ENCODE assay signal across 9 cellular contexts in the genomic region with DNA sequence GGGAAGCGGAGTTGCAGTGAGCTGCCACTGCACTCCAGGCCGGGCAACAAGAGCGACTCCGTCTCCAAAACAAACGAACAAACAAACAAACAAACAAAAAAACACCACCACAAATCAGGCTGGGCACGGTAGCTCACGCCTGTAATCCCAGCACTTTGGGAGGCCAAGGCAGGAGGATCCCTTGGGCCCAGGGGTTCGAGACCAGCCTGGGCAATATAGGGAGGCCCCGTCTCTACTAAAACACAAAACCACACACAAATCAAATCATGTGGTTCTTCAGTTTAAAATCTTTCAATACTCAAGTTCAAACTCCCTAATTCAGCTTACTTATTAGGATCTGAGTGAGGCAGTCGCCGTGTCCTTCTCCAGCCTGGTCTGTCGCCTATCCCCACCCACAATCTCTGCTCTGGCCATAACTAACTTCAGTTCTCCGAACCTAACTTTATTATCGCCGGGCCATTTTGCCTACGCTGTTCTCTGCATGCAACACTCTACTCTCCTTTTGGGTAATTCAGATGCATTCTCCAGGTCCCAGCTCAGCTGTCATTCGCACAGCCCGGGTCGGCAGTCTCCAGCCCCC. TPM values are rescaled to one million over a fixed set of nuclear protein-coding genes. Genes with fewer than 3 reads are reported as not detected.
DNase-seq lines count a peak whose midpoint lies in the region; ATAC-seq, FAIRE-seq and TF ChIP-seq lines count a peak whose summit lies in the region.
"Had no signal": no experiment of that assay in that cellular context is flagged by ENCODE, and none has a peak within 500 bp of the region (broad histone marks: within the 10 kb centered on the region; RNA-seq: fewer than 3 reads in every experiment).

No MANE protein-coding gene starts in this region.

- no peak overlapping the region for H2BK15ac ChIP-seq in neuronal stem cell (ENCODE audit: low read length)

- H3K4me3 Mint-ChIP-seq in activated naive CD4-positive, alpha-beta T cell treated with anti-CD3 and anti-CD28 coated beads for 36 hours, result peak overlapping the region; percentile 87

- no peak for TF ChIP-seq CTCF in PC-3 (conservative IDR thresholded peaks at IDR 0.05; ENCODE audit: low read depth, low read length)
- TF ChIP-seq CTCF in endothelial cell of umbilical vein (IDR thresholded peaks at IDR 0.05; ENCODE audit: extremely low read depth in 1 of 2, insufficient read depth in 1 of 2, low read depth in 1 of 2, low read length in 2 of 2), result no peak

- H3K18ac ChIP-seq in neuronal stem cell (ENCODE audit: low read length), result peak overlapping the region; percentile 81

- H2BK12ac ChIP-seq in neuronal stem cell (ENCODE audit: low read length), result no peak overlapping the region

- H3K79me2 ChIP-seq in PC-3 (ENCODE audit: low read length) (peaks cover 56% of the 10 kb centered on the region), endothelial cell of umbilical vein (ENCODE audit: control insufficient read depth, insufficient read depth, low read length) (peaks cover 47% of the 10 kb centered on the region)

- no peak overlapping the region for H2BK5ac ChIP-seq in neuronal stem cell (ENCODE audit: low read length)

- H3K79me1 ChIP-seq in neuronal stem cell (ENCODE audit: low read depth, low read length), result peaks cover 6% of the 10 kb centered on the region

- H3K9ac ChIP-seq in PC-3 (ENCODE audit: low read length) (peak overlapping the region; percentile 94), endothelial cell of umbilical vein (replicated peaks; ENCODE audit: extremely low read depth, insufficient read depth, low read length) (peak overlapping the region; percentile 77), neuronal stem cell (ENCODE audit: low read depth, low read length, poor library complexity) (peak overlapping the region; percentile 0)

- POLR2A ChIA-PET in PC-3 (lab: Charles Lee; ENCODE audit: unreplicated experiment), result no interaction called here
- POLR2A ChIA-PET in endothelial cell of umbilical vein (lab: Charles Lee), result interaction anchor here (0.6 kb wide), 1 partner anchor 127 kb away, joined by 3 read pairs; no protein-coding TSS in a partner anchor

- DNase-seq in activated naive CD4-positive, alpha-beta T cell treated with anti-CD3 and anti-CD28 coated beads for 36 hours, result no peak
- DNase-seq in activated naive CD4-positive, alpha-beta T cell treated with anti-CD3 and anti-CD28 coated beads, Interleukin-2, amount 50 U/mL, for 16 hours, result no peak
- DNase-seq in PC-3, result no peak
- DNase-seq in endothelial cell of umbilical vein (ENCODE audit: low read depth, low spot score), result no peak
- no peak for DNase-seq in neuronal stem cell (ENCODE audit: low spot score)
- DNase-seq in effector CD8-positive, alpha-beta T cell (lab: John Stamatoyannopoulos, UW), result no peak

- H3K4ac ChIP-seq in neuronal stem cell (ENCODE audit: low read length), result no peak overlapping the region

- H3K23ac ChIP-seq in neuronal stem cell (ENCODE audit: low read depth, low read length, poor library complexity), result no peak overlapping the region

- H3K9me3 ChIP-seq in PC-3 (ENCODE audit: low read length), result no peaks in the 10 kb centered on the region
- no peaks in the 10 kb centered on the region for H3K9me3 ChIP-seq in endothelial cell of umbilical vein (replicated peaks; ENCODE audit: control insufficient read depth, insufficient read depth, low read length)
- H3K9me3 ChIP-seq in neuronal stem cell (replicated peaks in 1 of 2; ENCODE audit: control insufficient read depth in 2 of 2, insufficient read depth in 1 of 2, low read depth in 1 of 2, low read length in 2 of 2), result no peaks in the 10 kb centered on the region

- H3K27me3 Mint-ChIP-seq in activated naive CD4-positive, alpha-beta T cell treated with anti-CD3 and anti-CD28 coated beads for 36 hours (ENCODE audit: low read depth), result no peaks in the 10 kb centered on the region

- H3K9me3 Mint-ChIP-seq in activated naive CD4-positive, alpha-beta T cell treated with anti-CD3 and anti-CD28 coated beads for 36 hours, result no peaks in the 10 kb centered on the region

- no peaks in the 10 kb centered on the region for H3K9me1 ChIP-seq in endothelial cell of umbilical vein (replicated peaks; ENCODE audit: control insufficient read depth, extremely low read depth, insufficient read depth, low read length)

- no peak overlapping the region for H4K8ac ChIP-seq in neuronal stem cell (ENCODE audit: low read depth, low read length)

- no peaks in the 10 kb centered on the region for H3K9me2 ChIP-seq in PC-3 (replicated peaks; ENCODE audit: low read length)

- ATAC-seq in PC-3, result peak; percentile 13
- no peak for ATAC-seq in HG03521 (IDR thresholded peaks at IDR 0.05; ENCODE audit: unreplicated experiment)
- ATAC-seq in HG03469 (IDR thresholded peaks at IDR 0.05; ENCODE audit: unreplicated experiment), result no peak

- H2AK5ac ChIP-seq in neuronal stem cell (ENCODE audit: low read depth, low read length), result no peak overlapping the region

- dilution Hi-C loops in endothelial cell of umbilical vein (cut with MboI; ENCODE audit: extremely low pct_ligation_motif_present, low sequenced_read_pairs), result no loop called here

- H4K91ac ChIP-seq in neuronal stem cell (ENCODE audit: low read depth, low read length, poor library complexity), result no peak overlapping the region

- peak overlapping the region; percentile 96 for H3K4me2 ChIP-seq in PC-3 (ENCODE audit: low read length)
- H3K4me2 ChIP-seq in endothelial cell of umbilical vein (ENCODE audit: insufficient read depth, low read length), result peak overlapping the region; percentile 83
- H3K4me2 ChIP-seq in neuronal stem cell (ENCODE audit: insufficient read depth, low read length, poor library complexity, severe bottlenecking), result peak overlapping the region; percentile 69

- BruUV-seq in PC-3 (replicated peaks; lab: Mats Ljungman, UMichigan) (TSS peak; percentile 94), endothelial cell of umbilical vein (replicated peaks; lab: Mats Ljungman, UMichigan) (TSS peak; percentile 83)

- CTCF ChIA-PET in activated naive CD4-positive, alpha-beta T cell treated with anti-CD3 and anti-CD28 coated beads for 36 hours (lab: Charles Lee), result no interaction called here
- CTCF ChIA-PET in PC-3 (lab: Charles Lee) (no interaction called here), endothelial cell of umbilical vein (lab: Charles Lee) (interaction anchor here (1.1 kb wide), 1 partner anchor 50 kb away, joined by 3 read pairs; no protein-coding TSS in a partner anchor)

- no peaks in the 10 kb centered on the region for H3K27me3 ChIP-seq in PC-3 (ENCODE audit: low read length)
- no peaks in the 10 kb centered on the region for H3K27me3 ChIP-seq in endothelial cell of umbilical vein (ENCODE audit: control insufficient read depth in 2 of 2, insufficient read depth in 2 of 2, low read length in 2 of 2)
- no peaks in the 10 kb centered on the region for H3K27me3 ChIP-seq in neuronal stem cell (ENCODE audit: control insufficient read depth in 3 of 3, insufficient read depth in 3 of 3, low read depth in 1 of 3, low read length in 3 of 3)

- peak overlapping the region; percentile 89 for H3K27ac Mint-ChIP-seq in activated naive CD4-positive, alpha-beta T cell treated with anti-CD3 and anti-CD28 coated beads for 36 hours

- H3K27ac ChIP-seq in PC-3 (ENCODE audit: low read length), result peak overlapping the region; percentile 23; the same call in 1 of the 2 replicates
- H3K27ac ChIP-seq in endothelial cell of umbilical vein (ENCODE audit: insufficient read depth, low read depth, low read length), result peak overlapping the region; percentile 48
- H3K27ac ChIP-seq in neuronal stem cell (replicated peaks; ENCODE audit: low read length), result no peak overlapping the region

- H3K14ac ChIP-seq in neuronal stem cell (ENCODE audit: low read length), result no peak overlapping the region

- H3K4me1 ChIP-seq in PC-3 (ENCODE audit: insufficient read depth, low read length), result peaks cover 19% of the 10 kb centered on the region
- H3K4me1 ChIP-seq in endothelial cell of umbilical vein (ENCODE audit: control insufficient read depth, extremely low read depth, insufficient read depth, low read length), result peaks cover 15% of the 10 kb centered on the region
- no peaks in the 10 kb centered on the region for H3K4me1 ChIP-seq in neuronal stem cell (ENCODE audit: control insufficient read depth in 2 of 2, insufficient read depth in 1 of 2, low read depth in 1 of 2, low read length in 2 of 2)

- H2AFZ ChIP-seq in PC-3 (ENCODE audit: low read length) (peak overlapping the region; percentile 84), endothelial cell of umbilical vein (ENCODE audit: low read depth, low read length) (peak overlapping the region; percentile 95), neuronal stem cell (ENCODE audit: low read length) (peak overlapping the region; percentile 99)

- no peak for TF ChIP-seq POLR2A in endothelial cell of umbilical vein (IDR thresholded peaks at IDR 0.05; ENCODE audit: low read depth, low read length)

- H3K4me3 ChIP-seq in PC-3 (ENCODE audit: low read length), result peak overlapping the region; percentile 91
- H3K4me3 ChIP-seq in endothelial cell of umbilical vein (replicated peaks in 1 of 3; ENCODE audit: insufficient read depth in 1 of 3, low read depth in 1 of 3, low read length in 3 of 3), result peak overlapping the region; percentile 82 to 98 (median 92)
- peak overlapping the region; percentile 59 to 93 for H3K4me3 ChIP-seq in neuronal stem cell (ENCODE audit: low read length in 2 of 2)

- no peak overlapping the region for H2BK120ac ChIP-seq in neuronal stem cell (ENCODE audit: low read depth, low read length)

- H4K20me1 ChIP-seq in PC-3 (ENCODE audit: low read length), result peaks cover 24% of the 10 kb centered on the region
- H4K20me1 ChIP-seq in endothelial cell of umbilical vein (replicated peaks; ENCODE audit: control insufficient read depth, extremely low read depth, insufficient read depth, low read length), result peaks cover 9% of the 10 kb centered on the region

- no peaks in the 10 kb centered on the region for H3F3A ChIP-seq in PC-3 (ENCODE audit: low read length, unreplicated experiment)

- intact Hi-C loops in activated naive CD4-positive, alpha-beta T cell treated with anti-CD3 and anti-CD28 coated beads for 36 hours (cut with micrococcal nuclease), result loop anchor here (1.0 to 5.0 kb wide), 5 partner anchors 14 to 185 kb away; a partner anchor contains a TSS
- intact Hi-C loops in PC-3 (cut with micrococcal nuclease), result no loop called here
- intact Hi-C loops in endothelial cell of umbilical vein (cut with micrococcal nuclease), result no loop called here

- H3K36me3 Mint-ChIP-seq in activated naive CD4-positive, alpha-beta T cell treated with anti-CD3 and anti-CD28 coated beads for 36 hours (ENCODE audit: low read depth), result peaks cover 10% of the 10 kb centered on the region

- no CpG with 5 or more reads among the region's 19 CpGs for WGBS in neuronal stem cell (ENCODE audit: extremely low coverage in 2 of 2, insufficient read length in 2 of 2, insufficient replicate concordance in 1 of 2), 2 donors

- H3K4me1 Mint-ChIP-seq in activated naive CD4-positive, alpha-beta T cell treated with anti-CD3 and anti-CD28 coated beads for 36 hours (ENCODE audit: low read depth), result peaks cover 43% of the 10 kb centered on the region

- H3K36me3 ChIP-seq in PC-3 (ENCODE audit: low read depth, low read length), result no peaks in the 10 kb centered on the region
- H3K36me3 ChIP-seq in endothelial cell of umbilical vein (ENCODE audit: control insufficient read depth in 2 of 2, extremely low read depth in 1 of 2, insufficient read depth in 2 of 2, low read length in 2 of 2), result no peaks in the 10 kb centered on the region
- H3K36me3 ChIP-seq in neuronal stem cell (replicated peaks in 1 of 2; ENCODE audit: control insufficient read depth in 2 of 2, insufficient read depth in 2 of 2, low read length in 2 of 2), result peaks cover 0 to 6% of the 10 kb centered on the region in 2 donors

- no peak for FAIRE-seq in endothelial cell of umbilical vein (lab: Jason Lieb, UNC)
- FAIRE-seq: endometrium had no signal

RNA-seq across cellular contexts. Expression of a gene that starts 0.6 kb away (rescaled TPM):
- 10 to 100 TPM; 18.7 to 19.5 TPM for total RNA-seq in activated naive CD4-positive, alpha-beta T cell treated with anti-CD3 and anti-CD28 coated beads for 36 hours
- total RNA-seq in PC-3 (2014; rRNA removed) (20.2 and 25.9 TPM in 2 replicates), endothelial cell of umbilical vein (36.8 and 40.6 TPM in 2 replicates)
- 15.8 and 19.2 TPM in 2 replicates for polyA plus RNA-seq in endothelial cell of umbilical vein
- polyA plus RNA-seq in endothelial cell of umbilical vein (2011; cell fraction: cytosol; rRNA removed), result 23.8 and 24.7 TPM in 2 replicates
- 24.1 and 35.5 TPM in 2 replicates for polyA plus RNA-seq in endothelial cell of umbilical vein (2011; cell fraction: nucleus; rRNA removed)
- polyA plus RNA-seq in endothelial cell of umbilical vein (2012), result 24.6 and 30.6 TPM in 2 replicates
- polyA minus RNA-seq in endothelial cell of umbilical vein, result 21.7 and 23.4 TPM in 2 replicates
- 24.4 TPM for polyA minus RNA-seq in endothelial cell of umbilical vein (2011; cell fraction: cytosol; rRNA and poly(A)+ RNA removed)
- 8.9 and 12.5 TPM in 2 replicates for polyA minus RNA-seq in endothelial cell of umbilical vein (2011; cell fraction: nucleus; rRNA and poly(A)+ RNA removed)
- polyA plus RNA-seq in neuronal stem cell (2013, experiment 1 of 2), result 66.2 TPM
- 68.7 TPM for polyA plus RNA-seq in neuronal stem cell (2013, experiment 2 of 2)

RNA-seq across cellular contexts. Expression of a gene that starts 14.0 kb away (rescaled TPM):
- total RNA-seq in activated naive CD4-positive, alpha-beta T cell treated with anti-CD3 and anti-CD28 coated beads for 36 hours, result 10 to 100 TPM; 15.7 to 17.4 TPM
- total RNA-seq in PC-3 (2014; rRNA removed) (22.4 and 47.2 TPM in 2 replicates), endothelial cell of umbilical vein (18.0 and 19.1 TPM in 2 replicates)
- 8.8 and 12.6 TPM in 2 replicates for polyA plus RNA-seq in endothelial cell of umbilical vein
- polyA plus RNA-seq in endothelial cell of umbilical vein (2011; cell fraction: cytosol; rRNA removed), result 13.7 and 15.6 TPM in 2 replicates
- polyA plus RNA-seq in endothelial cell of umbilical vein (2011; cell fraction: nucleus; rRNA removed), result 6.5 and 11.6 TPM in 2 replicates
- polyA plus RNA-seq in endothelial cell of umbilical vein (2012), result 23.8 and 31.6 TPM in 2 replicates
- polyA minus RNA-seq in endothelial cell of umbilical vein, result 5.5 and 6.5 TPM in 2 replicates
- polyA minus RNA-seq in endothelial cell of umbilical vein (2011; cell fraction: cytosol; rRNA and poly(A)+ RNA removed), result 9.0 TPM
- polyA minus RNA-seq in endothelial cell of umbilical vein (2011; cell fraction: nucleus; rRNA and poly(A)+ RNA removed), result 3.0 and 3.8 TPM in 2 replicates
- 14.2 TPM for polyA plus RNA-seq in neuronal stem cell (2013, experiment 1 of 2)
- 14.2 TPM for polyA plus RNA-seq in neuronal stem cell (2013, experiment 2 of 2)

Comparison
In these comparisons a context has a peak if more than half of its experiments do, and no peak if none do; other contexts are left out.
1. H3K9ac ChIP-seq: peak in every context shown above with its lines; median percentile 94 in PC-3; 77 in endothelial cell of umbilical vein; 0 in neuronal stem cell.